In genomic region chr11:15336016-15336415, GRCh38 we compare ENCODE assay signal across 20 cellular contexts.
DNase-seq lines count a peak whose midpoint lies in the region; ATAC-seq and TF ChIP-seq lines count a peak whose summit lies in the region.
"Had no signal": no experiment of that assay in that cellular context is flagged by ENCODE, and none has a peak within 500 bp of the region (broad histone marks: within the 10 kb centered on the region; RNA-seq: fewer than 3 reads in every experiment).

No MANE protein-coding gene starts in this region.

- H2AFZ ChIP-seq in GM23338 (peak overlapping the region; percentile 69; the same call in 1 of the 2 replicates), mammary epithelial cell (ENCODE audit: low read depth, low read length) (no peak overlapping the region), hepatocyte (no peak overlapping the region)

- 22% methylated on average over 3 of the region's 3 CpGs for WGBS in mammary epithelial cell (ENCODE audit: low coverage, missing lambda C conversion rate)
- 46% methylated on average over 3 of the region's 3 CpGs for WGBS in hepatocyte (ENCODE audit: low lambda C conversion rate, missing lambda C conversion rate)

- no peak overlapping the region for H3K9ac ChIP-seq in mammary epithelial cell (ENCODE audit: insufficient read depth, low read length)

- no peak overlapping the region for H3K27ac ChIP-seq in GM23338 (ENCODE audit: low read depth)
- no peak overlapping the region for H3K27ac ChIP-seq in mammary epithelial cell (ENCODE audit: insufficient read depth, low read depth, low read length)
- no peak overlapping the region for H3K27ac ChIP-seq in CD4-positive, alpha-beta T cell (ENCODE audit: low read depth, low read length)
- no peak overlapping the region for H3K27ac ChIP-seq in hepatocyte
- H3K27ac ChIP-seq: SK-N-MC had no signal

- no peak overlapping the region for H3K27ac Mint-ChIP-seq in GM23338
- no peak overlapping the region for H3K27ac Mint-ChIP-seq in CD4-positive, alpha-beta T cell
- H3K27ac Mint-ChIP-seq: CD4-positive, CD25-positive, alpha-beta regulatory T cell; HFFc6 had no signal

- H3K4me1 ChIP-seq in GM23338 (ENCODE audit: insufficient read depth) (peaks cover 4% of the 10 kb centered on the region), mammary epithelial cell (ENCODE audit: insufficient read depth, low read length) (no peaks in the 10 kb centered on the region), hepatocyte (ENCODE audit: insufficient read depth) (no peaks in the 10 kb centered on the region)

- H3K9me2 ChIP-seq in GM23338 (ENCODE audit: insufficient read depth) (peaks cover 10% of the 10 kb centered on the region; the same call in 1 of the 2 replicates), hepatocyte (replicated peaks; ENCODE audit: insufficient read depth) (no peaks in the 10 kb centered on the region)

- POLR2A ChIA-PET in CD4-positive, alpha-beta T cell (lab: Charles Lee), result no interaction called here

- H3K4me3 Mint-ChIP-seq in GM23338, result no peak overlapping the region
- no peak overlapping the region for H3K4me3 Mint-ChIP-seq in CD4-positive, alpha-beta T cell
- H3K4me3 Mint-ChIP-seq: CD4-positive, CD25-positive, alpha-beta regulatory T cell; HFFc6 had no signal

- 0 out of 2 replicates have a peak overlapping the region, but pooled peaks have one; percentile 27 for H3K4me2 ChIP-seq in GM23338
- no peak overlapping the region for H3K4me2 ChIP-seq in mammary epithelial cell (ENCODE audit: insufficient read depth, low read depth, low read length)
- H3K4me2 ChIP-seq in hepatocyte, result no peak overlapping the region

- peak; percentile 25 for DNase-seq in GM23338 (ENCODE audit: low spot score)
- DNase-seq in NCI-H69 (lab: John Stamatoyannopoulos, UW), result peak; percentile 87
- DNase-seq in mammary epithelial cell, result peak; percentile 13
- peak; percentile 69 for DNase-seq in iPS-NIHi7 (ENCODE audit: extremely low spot score)
- no peak for DNase-seq in CD4-positive, alpha-beta T cell
- DNase-seq in activated CD4-positive, alpha-beta T cell treated with anti-CD3 and anti-CD28 coated beads, Interleukin-2, amount 50 U/mL, for 4 hours, result no peak
- no peak for DNase-seq in hepatocyte (ENCODE audit: low spot score)
- DNase-seq: CD4-positive, CD25-positive, alpha-beta regulatory T cell; COR-L47; DND-41; HFFc6; KBM-7; NCI-H1092; NCI-H1436; NCI-H187 treated with DMSO at 0.1 percent for 48 hours; NCI-H226; NCI-H524; PC-3; SHP77 had no signal

- H3K9me3 ChIP-seq in mammary epithelial cell (replicated peaks; ENCODE audit: insufficient read depth, low read length) (no peaks in the 10 kb centered on the region), hepatocyte (ENCODE audit: low read depth) (peaks cover 8% of the 10 kb centered on the region)
- H3K9me3 ChIP-seq in CD4-positive, alpha-beta T cell (ENCODE audit: control insufficient read depth, low read length), result no peaks in the 10 kb centered on the region

- no TSS peak for BruUV-seq in mammary epithelial cell (replicated peaks; lab: Mats Ljungman, UMichigan)

- ATAC-seq in GM23338, result peak; percentile 68
- ATAC-seq in CD4-positive, alpha-beta T cell (ENCODE audit: poor library complexity), result no peak
- ATAC-seq: PC-3 had no signal

- H3K36me3 Mint-ChIP-seq in GM23338 (ENCODE audit: low read depth), result peaks cover 21% of the 10 kb centered on the region
- H3K36me3 Mint-ChIP-seq in CD4-positive, alpha-beta T cell (ENCODE audit: low read depth), result no peaks in the 10 kb centered on the region
- H3K36me3 Mint-ChIP-seq: CD4-positive, CD25-positive, alpha-beta regulatory T cell had no signal

- H3K27me3 Mint-ChIP-seq in GM23338 (ENCODE audit: insufficient read depth, low read depth, poor library complexity), result no peaks in the 10 kb centered on the region
- H3K27me3 Mint-ChIP-seq in CD4-positive, alpha-beta T cell, result peaks cover 17% of the 10 kb centered on the region

- H3F3A ChIP-seq in GM23338 (replicated peaks; ENCODE audit: low read depth), result no peaks in the 10 kb centered on the region

- no peak for TF ChIP-seq CTCF in GM23338 (conservative IDR thresholded peaks at IDR 0.05; ENCODE audit: low read depth in 2 of 2)
- no peak for TF ChIP-seq CTCF in mammary epithelial cell (conservative IDR thresholded peaks at IDR 0.05 in 1 of 2, IDR thresholded peaks at IDR 0.05 in 1 of 2; ENCODE audit: extremely low read depth in 1 of 2, insufficient read depth in 1 of 2, low read depth in 1 of 2, low read length in 2 of 2)
- TF ChIP-seq CTCF in CD4-positive, alpha-beta T cell (IDR thresholded peaks at IDR 0.05), result no peak
- TF ChIP-seq CTCF in hepatocyte (IDR thresholded peaks at IDR 0.05; ENCODE audit: poor library complexity), result no peak

- peaks cover 16% of the 10 kb centered on the region for H3K4me1 Mint-ChIP-seq in GM23338
- H3K4me1 Mint-ChIP-seq in CD4-positive, alpha-beta T cell (ENCODE audit: low read depth), result no peaks in the 10 kb centered on the region
- H3K4me1 Mint-ChIP-seq: CD4-positive, CD25-positive, alpha-beta regulatory T cell had no signal

- H3K36me3 ChIP-seq in GM23338 (ENCODE audit: insufficient read depth) (no peaks in the 10 kb centered on the region), mammary epithelial cell (ENCODE audit: insufficient read depth, low read length) (no peaks in the 10 kb centered on the region), hepatocyte (replicated peaks; ENCODE audit: insufficient read depth, low read depth) (no peaks in the 10 kb centered on the region)

- no peaks in the 10 kb centered on the region for H3K79me2 ChIP-seq in GM23338 (replicated peaks; ENCODE audit: insufficient read depth)
- no peaks in the 10 kb centered on the region for H3K79me2 ChIP-seq in mammary epithelial cell (ENCODE audit: insufficient read depth, low read length)
- H3K79me2 ChIP-seq in hepatocyte, result no peaks in the 10 kb centered on the region

- H3K27me3 ChIP-seq in GM23338 (ENCODE audit: insufficient read depth), result no peaks in the 10 kb centered on the region
- H3K27me3 ChIP-seq in mammary epithelial cell (ENCODE audit: insufficient read depth, low read length), result no peaks in the 10 kb centered on the region
- H3K27me3 ChIP-seq in CD4-positive, alpha-beta T cell (ENCODE audit: control insufficient read depth, insufficient read depth, low read length), result no peaks in the 10 kb centered on the region
- H3K27me3 ChIP-seq in hepatocyte, result no peaks in the 10 kb centered on the region

- intact Hi-C loops in mammary epithelial cell (cut with micrococcal nuclease), result no loop called here
- intact Hi-C loops in CD4-positive, alpha-beta T cell (cut with DNase I, micrococcal nuclease), result no loop called here

- in situ Hi-C loops in mammary epithelial cell (cut with MboI; ENCODE audit: low sequenced_read_pairs in 2 of 2), result no loop called here

- CTCF ChIA-PET in mammary epithelial cell (lab: Charles Lee; ENCODE audit: low non-redundant PET), result no interaction called here
- CTCF ChIA-PET in CD4-positive, alpha-beta T cell (lab: Charles Lee), result no interaction called here

- H4K20me1 ChIP-seq in GM23338 (replicated peaks; ENCODE audit: insufficient read depth), result no peaks in the 10 kb centered on the region
- H4K20me1 ChIP-seq in mammary epithelial cell (ENCODE audit: insufficient read depth, low read length), result no peaks in the 10 kb centered on the region
- H4K20me1 ChIP-seq in hepatocyte (ENCODE audit: insufficient read depth, poor library complexity, severe bottlenecking), result no peaks in the 10 kb centered on the region

- dilution Hi-C loops in mammary epithelial cell (cut with HindIII; ENCODE audit: low sequenced_read_pairs), result no loop called here

- H3K4me3 ChIP-seq in GM23338 (no peak overlapping the region), mammary epithelial cell (replicated peaks in 1 of 3; ENCODE audit: insufficient read depth in 1 of 3, low read depth in 2 of 3, low read length in 3 of 3) (no peak overlapping the region), hepatocyte (no peak overlapping the region)
- H3K4me3 ChIP-seq: SK-N-MC had no signal

- H3K9me3 Mint-ChIP-seq in GM23338, result peaks cover 22% of the 10 kb centered on the region
- peaks cover 2% of the 10 kb centered on the region for H3K9me3 Mint-ChIP-seq in CD4-positive, alpha-beta T cell

TF ChIP-seq in GM23338, 12 proteins besides CTCF, POLR2A, EP300 and RAD21 (continues in another document):
- no peak for TF ChIP-seq ZNF114 (CRISPR knock-in tag; IDR thresholded peaks at IDR 0.05)
- no peak for TF ChIP-seq STAT1 (IDR thresholded peaks at IDR 0.05; ENCODE audit: unreplicated experiment)
- TF ChIP-seq NANOG (IDR thresholded peaks at IDR 0.05; ENCODE audit: borderline replicate concordance), result no peak

Comparison
In these comparisons a context has a peak if more than half of its experiments do, and no peak if none do; other contexts are left out.
1. DNase-seq: peak in GM23338 (single experiment), NCI-H69 (single experiment), mammary epithelial cell (single experiment) and iPS-NIHi7 (single experiment); none in CD4-positive, alpha-beta T cell (0 of 10), activated CD4-positive, alpha-beta T cell treated with anti-CD3 and anti-CD28 coated beads, Interleukin-2, amount 50 U/mL, for 4 hours (0 of 2) and hepatocyte (single experiment).